In the genomic region with DNA sequence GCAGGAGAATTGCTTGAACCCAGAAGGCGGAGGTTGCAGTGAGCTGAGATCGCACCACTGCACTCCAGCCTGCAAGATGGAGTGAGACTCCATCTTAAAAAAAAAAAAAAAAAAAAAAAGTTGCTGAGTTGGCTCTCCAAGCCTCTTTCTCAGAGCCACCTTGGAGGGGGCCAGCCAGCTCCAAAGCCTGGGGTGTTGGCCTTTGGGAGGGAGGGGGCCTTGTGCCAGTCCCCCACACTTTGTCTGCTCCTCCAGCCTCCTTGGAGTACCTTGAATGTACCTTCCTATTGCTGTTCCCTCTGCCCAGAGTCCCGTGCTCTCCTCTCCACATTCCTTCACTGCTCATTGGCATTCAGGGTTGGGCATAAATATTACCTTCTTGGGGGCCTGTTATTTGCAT, we compare ENCODE assay signal across 9 cellular contexts.
DNase-seq lines count a peak whose midpoint lies in the region; ATAC-seq and TF ChIP-seq lines count a peak whose summit lies in the region.
"Had no signal": no experiment of that assay in that cellular context is flagged by ENCODE, and none has a peak within 500 bp of the region (broad histone marks: within the 10 kb centered on the region; RNA-seq: fewer than 3 reads in every experiment).

No MANE protein-coding gene starts in this region.

- peak overlapping the region; percentile 92 for H3K27ac Mint-ChIP-seq in activated naive CD8-positive, alpha-beta T cell
- peak overlapping the region; percentile 100 for H3K27ac Mint-ChIP-seq in memory B cell

- ATAC-seq in activated T-cell treated with anti-CD3 and anti-CD28 coated beads, Interleukin-2, amount 50 U/mL, for 4 hours: no peak
- no peak for ATAC-seq in memory B cell (ENCODE audit: low read depth)
- ATAC-seq in GM18502 (IDR thresholded peaks at IDR 0.05; ENCODE audit: poor library complexity, unreplicated experiment): no peak
- no peak for ATAC-seq in HG02571 (IDR thresholded peaks at IDR 0.05; ENCODE audit: unreplicated experiment)
- no peak for ATAC-seq in GM19035 (IDR thresholded peaks at IDR 0.05; ENCODE audit: unreplicated experiment)

- no peaks in the 10 kb centered on the region for H3K36me3 ChIP-seq in thyroid gland

- H3K9me3 ChIP-seq in thyroid gland: no peaks in the 10 kb centered on the region

- peak overlapping the region; percentile 17 for H3K4me3 Mint-ChIP-seq in activated T-cell treated with anti-CD3 and anti-CD28 coated beads, Interleukin-2, amount 50 U/mL, for 4 hours
- H3K4me3 Mint-ChIP-seq in activated naive CD8-positive, alpha-beta T cell: peak overlapping the region; percentile 58
- H3K4me3 Mint-ChIP-seq in memory B cell: peak overlapping the region; percentile 59

- H3K27ac ChIP-seq in thyroid gland: peak overlapping the region in 2 of 3 donors; percentile 86 to 90

- H3K4me1 ChIP-seq in thyroid gland: peaks cover 37 to 47% of the 10 kb centered on the region in 2 donors

- peaks cover 67% of the 10 kb centered on the region for H3K4me1 Mint-ChIP-seq in activated T-cell treated with anti-CD3 and anti-CD28 coated beads, Interleukin-2, amount 50 U/mL, for 4 hours (ENCODE audit: low read depth)
- peaks cover 45% of the 10 kb centered on the region for H3K4me1 Mint-ChIP-seq in activated naive CD8-positive, alpha-beta T cell (ENCODE audit: low read depth)
- peaks cover 44% of the 10 kb centered on the region for H3K4me1 Mint-ChIP-seq in memory B cell

- H3K27me3 Mint-ChIP-seq in activated T-cell treated with anti-CD3 and anti-CD28 coated beads, Interleukin-2, amount 50 U/mL, for 4 hours (ENCODE audit: low read depth): no peaks in the 10 kb centered on the region
- H3K27me3 Mint-ChIP-seq in activated naive CD8-positive, alpha-beta T cell: no peaks in the 10 kb centered on the region
- no peaks in the 10 kb centered on the region for H3K27me3 Mint-ChIP-seq in memory B cell

- no peak for DNase-seq in activated T-cell treated with anti-CD3 and anti-CD28 coated beads, Interleukin-2, amount 50 U/mL, for 4 hours
- DNase-seq in activated T-cell treated with anti-CD3 and anti-CD28 coated beads for 4 hours (no peak), memory B cell (ENCODE audit: low spot score in 2 of 2) (no peak), thyroid gland (no peak)
- DNase-seq: DMS79 had no signal

- H3K36me3 Mint-ChIP-seq in activated T-cell treated with anti-CD3 and anti-CD28 coated beads, Interleukin-2, amount 50 U/mL, for 4 hours (ENCODE audit: insufficient read depth): peaks cover 2% of the 10 kb centered on the region
- H3K36me3 Mint-ChIP-seq in activated naive CD8-positive, alpha-beta T cell: peaks cover 3% of the 10 kb centered on the region
- peaks cover 3% of the 10 kb centered on the region for H3K36me3 Mint-ChIP-seq in memory B cell

- WGBS in thyroid gland, 2 donors: 91% methylated on average over 3 of the region's 3 CpGs

- no peaks in the 10 kb centered on the region for H3K27me3 ChIP-seq in thyroid gland

- H3K9me3 Mint-ChIP-seq in activated T-cell treated with anti-CD3 and anti-CD28 coated beads, Interleukin-2, amount 50 U/mL, for 4 hours: no peaks in the 10 kb centered on the region
- no peaks in the 10 kb centered on the region for H3K9me3 Mint-ChIP-seq in activated naive CD8-positive, alpha-beta T cell (ENCODE audit: low read depth)
- H3K9me3 Mint-ChIP-seq in memory B cell: no peaks in the 10 kb centered on the region

- H3K4me3 ChIP-seq in thyroid gland (replicated peaks in 1 of 3): no peak overlapping the region

- no peak for TF ChIP-seq CTCF in thyroid gland (IDR thresholded peaks at IDR 0.05)

- intact Hi-C loops in thyroid gland (cut with DNase I): no loop called here

- TF ChIP-seq POLR2A in thyroid gland (IDR thresholded peaks at IDR 0.05): no peak
